In the genomic region with DNA sequence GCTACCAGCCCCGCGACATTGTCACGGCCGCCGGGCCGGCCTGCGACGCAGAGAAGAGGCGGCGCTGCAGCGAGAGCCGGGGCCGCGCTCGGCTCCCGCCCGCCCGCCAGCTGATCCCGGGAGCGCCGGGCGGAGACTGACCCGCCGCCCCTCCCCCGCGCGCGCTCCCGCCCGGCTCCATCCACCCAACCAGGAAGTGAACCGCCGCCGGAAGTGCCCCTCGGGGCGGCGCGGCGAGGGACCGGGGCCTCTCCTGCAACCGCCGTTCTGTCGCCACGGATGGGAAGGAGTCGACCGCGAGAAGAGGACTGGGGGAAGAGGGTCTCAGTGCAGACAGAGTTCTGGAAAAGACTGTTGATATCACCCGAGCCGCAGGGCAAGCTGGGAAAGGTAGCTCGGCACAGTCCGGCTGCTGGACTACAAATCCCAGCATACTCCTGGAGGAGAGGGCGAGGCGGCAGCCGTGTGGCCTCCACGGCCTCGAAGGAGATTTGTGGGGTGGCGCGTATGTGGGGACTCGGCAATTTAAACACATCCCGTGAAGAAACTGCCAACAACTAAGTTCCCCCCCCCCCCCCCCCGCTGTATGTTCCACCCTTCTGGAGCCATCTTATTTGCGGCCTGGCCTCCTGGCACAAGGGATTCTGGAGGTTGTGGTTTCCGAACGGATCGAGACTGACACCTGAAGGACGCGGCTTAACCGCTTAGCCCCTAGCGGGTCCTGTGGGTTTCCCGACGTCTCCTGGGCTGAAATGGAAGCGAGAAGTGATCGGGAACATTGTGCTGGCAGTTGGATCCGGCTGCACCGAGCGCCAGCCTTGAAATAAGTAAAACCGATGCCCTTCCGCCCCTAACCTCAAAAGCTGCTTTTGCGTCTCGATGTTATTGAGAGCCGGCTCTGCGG, we compare ENCODE assay signal across 8 cellular contexts. TPM values are rescaled to one million over a fixed set of nuclear protein-coding genes. Genes with fewer than 3 reads are reported as not detected.
DNase-seq lines count a peak whose midpoint lies in the region; ATAC-seq and TF ChIP-seq lines count a peak whose summit lies in the region.

AAK1 (minus strand) TSS at position 138 of the 904 bp plus-strand sequence. CDS start 699 bp downstream, outside the sequence.

- H3K9me3 Mint-ChIP-seq in Calu3 (ENCODE audit: low read depth, unreplicated experiment) (no peaks in the 10 kb centered on the region), IgD-negative memory B cell (peaks cover 0 to 7% (median 0%) of the 10 kb centered on the region in 3 donors)

- H3K36me3 Mint-ChIP-seq in Calu3 (ENCODE audit: insufficient read depth, unreplicated experiment): peaks cover 34% of the 10 kb centered on the region
- H3K36me3 Mint-ChIP-seq in IgD-negative memory B cell: no peaks in the 10 kb centered on the region

- TF ChIP-seq CTCF in Calu3 (IDR thresholded peaks at IDR 0.05; ENCODE audit: unreplicated experiment) (no peak), mucosa of descending colon (IDR thresholded peaks at IDR 0.05) (no peak)

- H3K36me3 ChIP-seq in mucosa of descending colon (ENCODE audit: low read depth): no peaks in the 10 kb centered on the region

- H3K4me1 Mint-ChIP-seq in Calu3 (ENCODE audit: low read depth, unreplicated experiment) (peaks cover 48% of the 10 kb centered on the region), IgD-negative memory B cell (peaks cover 12 to 28% (median 19%) of the 10 kb centered on the region in 3 donors)

- CTCF ChIA-PET in Calu3 (lab: Charles Lee): interaction anchor here (0.6 to 1.3 kb wide), 6 partner anchors 39 to 1735 kb away, joined by 3 to 6 read pairs (median 3); no protein-coding TSS in a partner anchor

- H3K9me3 ChIP-seq in mucosa of descending colon: no peaks in the 10 kb centered on the region

- H3K27ac Mint-ChIP-seq in Calu3 (ENCODE audit: unreplicated experiment) (peak within 1 kb of the TSS; percentile 75), IgD-negative memory B cell (peak within 1 kb of the TSS; percentile 83 to 94 (median 93))

- peak within 1 kb of the TSS; percentile 89 for H3K4me3 ChIP-seq in mucosa of descending colon

- peak within 1 kb of the TSS; percentile 95 for H3K27ac ChIP-seq in epithelial cell of prostate

- DNase-seq in Calu3: peak; percentile 89
- peak; percentile 16 for DNase-seq in OCI-M2 (lab: John Stamatoyannopoulos, UW; ENCODE audit: unreplicated experiment)
- peak; percentile 89 for DNase-seq in activated T-cell treated with anti-CD3 and anti-CD28 coated beads for 48 hours (ENCODE audit: low read depth)
- no peak for DNase-seq in epithelial cell of prostate (ENCODE audit: low read depth, low spot score)
- peak; percentile 94 for DNase-seq in mucosa of descending colon
- peak; percentile 83 for DNase-seq in stimulated activated CD8-positive, alpha-beta memory T cell treated with anti-CD3 and anti-CD28 coated beads, Interleukin-4, amount 100 ng/mL, for 24 hours (ENCODE audit: low read depth)

- peak within 1 kb of the TSS; percentile 94 for H3K4me3 Mint-ChIP-seq in Calu3 (ENCODE audit: low read depth, unreplicated experiment)
- H3K4me3 Mint-ChIP-seq in IgD-negative memory B cell: peak within 1 kb of the TSS; percentile 83 to 98 (median 96)

- BruUV-seq in Calu3 (replicated peaks; lab: Mats Ljungman, UMichigan): no TSS peak

- peaks cover 14% of the 10 kb centered on the region for H3K4me1 ChIP-seq in mucosa of descending colon (ENCODE audit: low read depth)

- ATAC-seq in GM21528 (IDR thresholded peaks at IDR 0.05; ENCODE audit: low FRiP score, unreplicated experiment) (peak; percentile 39), mucosa of descending colon (peak; percentile 93)

- intact Hi-C loops in Calu3 (cut with micrococcal nuclease; ENCODE audit: unreplicated experiment): loop anchor here (5.0 kb wide), 3 partner anchors 42 to 77 kb away; no protein-coding TSS in a partner anchor
- intact Hi-C loops in mucosa of descending colon (cut with DNase I, micrococcal nuclease): loop anchor here in 1 of 2 donors (10.0 kb wide), 1 partner anchor 79 kb away; no protein-coding TSS in a partner anchor

- H3K27me3 Mint-ChIP-seq in Calu3 (ENCODE audit: unreplicated experiment) (no peaks in the 10 kb centered on the region), IgD-negative memory B cell (peaks cover 44% of the 10 kb centered on the region)

RNA-seq across cellular contexts. Expression of gene AAK1, which starts in this region (rescaled TPM):
- total RNA-seq in Calu3 (2022) (46.7 and 60.1 TPM in 2 replicates), mucosa of descending colon (10 to 100 TPM; 62.4 to 68.4 (median 66.2) TPM)
- polyA plus RNA-seq in IgD-negative memory B cell: 6.0 TPM
